ENCODE assay signal across 9 cellular contexts in the genomic region with DNA sequence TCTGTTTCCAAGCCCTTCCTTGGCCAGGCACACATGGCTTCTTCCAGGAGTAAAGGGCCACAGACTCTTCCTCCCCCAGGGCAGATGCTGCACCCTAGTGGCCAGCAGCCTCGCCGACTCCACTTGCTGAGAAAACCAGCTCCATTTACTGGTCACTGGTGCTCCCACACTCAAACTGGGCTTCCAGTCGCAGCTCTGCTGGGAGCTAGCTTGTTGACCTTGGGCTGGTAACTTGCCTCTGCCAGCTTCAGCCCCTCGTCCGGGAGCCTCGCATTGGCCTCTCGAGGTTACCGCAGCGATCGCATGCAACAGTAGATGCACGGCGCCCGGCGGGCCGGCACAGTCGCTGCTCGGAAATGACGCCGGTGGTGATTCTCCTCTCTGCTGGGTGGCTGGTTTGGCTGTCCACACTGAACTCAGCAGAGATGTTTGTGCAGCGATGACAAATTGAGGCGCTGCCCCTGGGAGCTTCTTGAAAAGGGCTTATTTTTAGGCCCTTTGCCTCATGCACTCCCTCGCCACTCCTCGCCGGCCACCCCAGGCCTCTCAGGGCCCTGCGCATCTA.
DNase-seq lines count a peak whose midpoint lies in the region; ATAC-seq, FAIRE-seq and TF ChIP-seq lines count a peak whose summit lies in the region.
"Had no signal": no experiment of that assay in that cellular context is flagged by ENCODE, and none has a peak within 500 bp of the region (broad histone marks: within the 10 kb centered on the region; RNA-seq: fewer than 3 reads in every experiment).

No MANE protein-coding gene starts in this region.

- no peak for ATAC-seq in GM19397 (IDR thresholded peaks at IDR 0.05; ENCODE audit: unreplicated experiment)
- ATAC-seq in HG03108 (IDR thresholded peaks at IDR 0.05; ENCODE audit: unreplicated experiment): no peak

- TF ChIP-seq CTCF in AG09309 (IDR thresholded peaks at IDR 0.05; ENCODE audit: control insufficient read depth, insufficient read depth, low read depth, low read length, missing control alignments) (peak; percentile 74), GM12874 (IDR thresholded peaks at IDR 0.05; ENCODE audit: insufficient read depth, low read depth, low read length) (peak; percentile 76)

- peaks cover 63% of the 10 kb centered on the region for H3K36me3 ChIP-seq in adipocyte (ENCODE audit: control insufficient read depth, insufficient read depth, low read length, severe bottlenecking)

- H3K9ac ChIP-seq in adipocyte (ENCODE audit: low read length): no peak overlapping the region

- no peaks in the 10 kb centered on the region for H3K27me3 ChIP-seq in adipocyte (replicated peaks; ENCODE audit: control insufficient read depth, insufficient read depth, low read length)

- H3K4me3 ChIP-seq in AG09309 (ENCODE audit: control insufficient read depth, low read depth, low read length) (no peak overlapping the region), adipocyte (ENCODE audit: low read length) (no peak overlapping the region)

- FAIRE-seq in RCC 7860 (lab: Jason Lieb, UNC): no peak
- FAIRE-seq: islet of Langerhans had no signal

- H3K9me3 ChIP-seq in adipocyte (ENCODE audit: control insufficient read depth, low read length): no peaks in the 10 kb centered on the region

- H3K4me1 ChIP-seq in adipocyte (ENCODE audit: control insufficient read depth, insufficient read depth, low read length): peaks cover 8% of the 10 kb centered on the region

- DNase-seq in AG09309 (ENCODE audit: low read depth) (no peak), RCC 7860 (ENCODE audit: low spot score) (peak; percentile 28), adipocyte (ENCODE audit: low read depth) (peak; percentile 23), hypothalamus (lab: John Stamatoyannopoulos, UW) (peak in 35 of 51 donors; percentile 12 to 79 (median 50))
- DNase-seq in stimulated activated CD4-positive, alpha-beta T cell treated with anti-CD3 and anti-CD28 coated beads, Interleukin-2, amount 100 ng/mL, for 48 hours: peak; percentile 36 to 37
